Comparison of ENCODE assay signal across 1 cellular context in genomic region chr14:94888108-94888507, GRCh38.
TF ChIP-seq lines count a peak whose summit lies in the region.

No MANE protein-coding gene starts in this region.

TF ChIP-seq in IMR-90, 13 proteins besides CTCF, POLR2A, EP300 and RAD21:
- TF ChIP-seq CEBPB (IDR thresholded peaks at IDR 0.05; ENCODE audit: low read depth, low read length), result no peak
- TF ChIP-seq BHLHE40 (IDR thresholded peaks at IDR 0.05; ENCODE audit: low read depth, low read length), result no peak
- TF ChIP-seq MAZ (IDR thresholded peaks at IDR 0.05; ENCODE audit: borderline replicate concordance, low read depth, low read length), result no peak
- TF ChIP-seq USF2 (IDR thresholded peaks at IDR 0.05; ENCODE audit: low read depth, low read length), result no peak
- no peak for TF ChIP-seq CHD1 (IDR thresholded peaks at IDR 0.05; ENCODE audit: low read depth, low read length)
- TF ChIP-seq RCOR1 (IDR thresholded peaks at IDR 0.05; ENCODE audit: insufficient replicate concordance, low read length), result no peak
- TF ChIP-seq MAFK (IDR thresholded peaks at IDR 0.05; ENCODE audit: low read depth, low read length), result no peak
- TF ChIP-seq FOS (IDR thresholded peaks at IDR 0.05; ENCODE audit: low read depth, low read length), result no peak
- no peak for TF ChIP-seq NFE2L2 (IDR thresholded peaks at IDR 0.05; ENCODE audit: low read depth, low read length)
- TF ChIP-seq MXI1 (IDR thresholded peaks at IDR 0.05; ENCODE audit: borderline replicate concordance, low read depth, low read length), result no peak
- TF ChIP-seq SMC3 (IDR thresholded peaks at IDR 0.05; ENCODE audit: low read depth, low read length), result no peak
- TF ChIP-seq ELK1 (IDR thresholded peaks at IDR 0.05; ENCODE audit: borderline replicate concordance, low read depth, low read length), result no peak
